2 cellular contexts compared by ENCODE assay signal in genomic region chrX:124984140-124984813, GRCh38.
TF ChIP-seq lines count a peak whose summit lies in the region.

No MANE protein-coding gene starts in this region.

TF ChIP-seq in liver, 16 proteins besides CTCF, POLR2A, EP300 and RAD21 (continued from another document):
- no peak for TF ChIP-seq MAX (IDR thresholded peaks at IDR 0.05)

TF ChIP-seq in HepG2, 621 proteins besides CTCF, POLR2A, EP300 and RAD21 (continued from another document):
- TF ChIP-seq ZBTB2 (CRISPR knock-in tag; IDR thresholded peaks at IDR 0.05; ENCODE audit: low read depth) (no peak), ZNF691 (CRISPR knock-in tag; IDR thresholded peaks at IDR 0.05; ENCODE audit: borderline replicate concordance, low read depth) (no peak), MATR3 (CRISPR knock-in tag; IDR thresholded peaks at IDR 0.05) (no peak), ZNF615 (CRISPR knock-in tag; IDR thresholded peaks at IDR 0.05; ENCODE audit: borderline replicate concordance) (no peak), ZNF761 (CRISPR knock-in tag; conservative IDR thresholded peaks at IDR 0.05) (no peak)
TF ChIP-seq in HepG2: peak in this region for 0.
